In the genomic region with DNA sequence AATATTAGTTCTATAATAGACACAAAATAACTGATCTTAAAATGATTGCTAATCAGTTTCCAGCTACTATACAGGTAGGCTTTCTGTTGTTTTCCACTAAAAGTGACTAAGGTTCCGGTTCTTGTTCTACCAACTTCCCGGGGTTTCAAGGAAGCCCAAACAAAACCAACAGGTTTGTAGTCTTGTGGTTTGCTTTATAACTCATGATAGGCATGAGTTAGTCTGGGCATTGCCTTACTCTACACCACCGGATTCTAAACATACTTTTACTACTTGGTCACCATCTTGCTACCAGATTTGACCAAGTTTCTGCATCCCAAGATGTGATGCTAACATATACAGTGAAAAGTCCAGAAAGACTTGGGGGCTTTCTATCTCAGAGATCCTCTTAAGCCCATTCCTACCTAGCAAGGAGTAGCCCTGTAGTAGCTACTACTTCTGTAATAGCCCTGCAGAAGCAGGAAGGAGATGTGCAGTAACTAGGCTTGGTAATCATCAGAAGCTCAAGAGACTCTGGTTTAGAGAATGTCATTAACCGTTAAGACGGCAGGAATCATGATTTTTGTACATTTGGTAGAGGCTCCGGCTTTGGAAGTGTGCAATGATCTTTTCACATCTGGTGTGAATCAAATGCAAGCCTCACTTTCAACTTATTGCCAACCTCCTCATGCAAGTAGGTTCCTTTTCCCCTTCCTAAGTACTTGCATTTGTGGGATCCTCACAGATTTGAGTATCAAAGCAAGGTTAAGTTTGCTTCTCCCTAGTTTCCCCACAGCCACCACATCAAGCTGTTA, we compare ENCODE assay signal across 8 cellular contexts. TPM values are rescaled to one million over a fixed set of nuclear protein-coding genes. Genes with fewer than 3 reads are reported as not detected.
A peak's percentile ranks its signal among the peaks of the same experiment; 100 is the strongest.
DNase-seq lines count a peak whose midpoint lies in the region; ATAC-seq, FAIRE-seq and TF ChIP-seq lines count a peak whose summit lies in the region.

No MANE protein-coding gene starts in this region.

- H3K4me3 Mint-ChIP-seq in activated T-cell treated with anti-CD3 and anti-CD28 coated beads, Interleukin-2, amount 50 U/mL, for 24 hours, result peak overlapping the region; percentile 87
- peak overlapping the region; percentile 96 for H3K4me3 Mint-ChIP-seq in activated naive CD8-positive, alpha-beta T cell treated with anti-CD3 and anti-CD28 coated beads for 36 hours

- H3K4me1 Mint-ChIP-seq in activated T-cell treated with anti-CD3 and anti-CD28 coated beads, Interleukin-2, amount 50 U/mL, for 24 hours (ENCODE audit: low read depth), result peaks cover 64% of the 10 kb centered on the region
- H3K4me1 Mint-ChIP-seq in activated naive CD8-positive, alpha-beta T cell treated with anti-CD3 and anti-CD28 coated beads for 36 hours, result peaks cover 55% of the 10 kb centered on the region

- H2AFZ ChIP-seq in keratinocyte (ENCODE audit: control insufficient read depth, low read length), result no peak overlapping the region

- peak overlapping the region; percentile 93 for H3K27ac Mint-ChIP-seq in activated T-cell treated with anti-CD3 and anti-CD28 coated beads, Interleukin-2, amount 50 U/mL, for 24 hours
- H3K27ac Mint-ChIP-seq in activated naive CD8-positive, alpha-beta T cell treated with anti-CD3 and anti-CD28 coated beads for 36 hours, result peak overlapping the region; percentile 91

- H3K4me3 ChIP-seq in keratinocyte (ENCODE audit: control insufficient read depth in 2 of 3, extremely low read depth in 1 of 3, insufficient read depth in 2 of 3, low read depth in 1 of 3, low read length in 3 of 3), result peak overlapping the region in 2 of 3 experiments; percentile 72 to 78
- peak overlapping the region; percentile 95 for H3K4me3 ChIP-seq in suprapubic skin

- ATAC-seq in HG03432 (IDR thresholded peaks at IDR 0.05; ENCODE audit: unreplicated experiment), result no peak

- H3K9ac ChIP-seq in keratinocyte (ENCODE audit: control insufficient read depth, extremely low read depth, insufficient read depth, low read length), result no peak overlapping the region

- H3K9me3 ChIP-seq in keratinocyte (ENCODE audit: control insufficient read depth, low read depth, low read length) (no peaks in the 10 kb centered on the region), suprapubic skin (no peaks in the 10 kb centered on the region)

- no peak for DNase-seq in activated T-cell treated with anti-CD3 and anti-CD28 coated beads, Interleukin-2, amount 50 U/mL, for 24 hours
- no peak for DNase-seq in activated T-cell treated with anti-CD3 and anti-CD28 coated beads, Interleukin-2, amount 50 U/mL, for 48 hours
- no peak for DNase-seq in activated naive CD8-positive, alpha-beta T cell treated with anti-CD3 and anti-CD28 coated beads for 36 hours
- no peak for DNase-seq in keratinocyte (ENCODE audit: low read depth, low spot score)
- no peak for DNase-seq in suprapubic skin (ENCODE audit: low spot score in 2 of 2)
- DNase-seq in SHP77 (lab: John Stamatoyannopoulos, UW), result no peak
- DNase-seq in NCI-H146 treated with DMSO at 0.1 percent for 48 hours (lab: John Stamatoyannopoulos, UW; ENCODE audit: unreplicated experiment), result no peak

- 41% methylated on average over 6 of the region's 6 CpGs for WGBS in suprapubic skin

- TF ChIP-seq EP300 in suprapubic skin (IDR thresholded peaks at IDR 0.05), result no peak

- peak overlapping the region; percentile 72 for H3K4me2 ChIP-seq in keratinocyte (ENCODE audit: control insufficient read depth, extremely low read depth, insufficient read depth, low read depth, low read length)

- no peaks in the 10 kb centered on the region for H3K27me3 Mint-ChIP-seq in activated T-cell treated with anti-CD3 and anti-CD28 coated beads, Interleukin-2, amount 50 U/mL, for 24 hours
- no peaks in the 10 kb centered on the region for H3K27me3 Mint-ChIP-seq in activated naive CD8-positive, alpha-beta T cell treated with anti-CD3 and anti-CD28 coated beads for 36 hours

- H3K9me3 Mint-ChIP-seq in activated T-cell treated with anti-CD3 and anti-CD28 coated beads, Interleukin-2, amount 50 U/mL, for 24 hours, result no peaks in the 10 kb centered on the region
- no peaks in the 10 kb centered on the region for H3K9me3 Mint-ChIP-seq in activated naive CD8-positive, alpha-beta T cell treated with anti-CD3 and anti-CD28 coated beads for 36 hours

- H4K20me1 ChIP-seq in keratinocyte (ENCODE audit: control insufficient read depth, extremely low read depth, insufficient read depth, low read length), result no peaks in the 10 kb centered on the region

- peaks cover 16% of the 10 kb centered on the region for H3K4me1 ChIP-seq in keratinocyte (ENCODE audit: control insufficient read depth, extremely low read depth, insufficient read depth, low read length)
- peaks cover 36% of the 10 kb centered on the region for H3K4me1 ChIP-seq in suprapubic skin

- H3K9me1 ChIP-seq in keratinocyte (ENCODE audit: control insufficient read depth, extremely low read depth, insufficient read depth, low read length), result no peaks in the 10 kb centered on the region

- H3K27me3 ChIP-seq in keratinocyte (ENCODE audit: control insufficient read depth, extremely low read depth, insufficient read depth, low read length) (no peaks in the 10 kb centered on the region), suprapubic skin (no peaks in the 10 kb centered on the region)

- TF ChIP-seq POLR2A in suprapubic skin (IDR thresholded peaks at IDR 0.05), result no peak

- H3K36me3 ChIP-seq in keratinocyte (ENCODE audit: control insufficient read depth in 2 of 2, extremely low read depth in 1 of 2, insufficient read depth in 2 of 2, low read length in 2 of 2) (no peaks in the 10 kb centered on the region), suprapubic skin (peaks cover 5% of the 10 kb centered on the region)

- peaks cover 18% of the 10 kb centered on the region for H3K36me3 Mint-ChIP-seq in activated T-cell treated with anti-CD3 and anti-CD28 coated beads, Interleukin-2, amount 50 U/mL, for 24 hours (ENCODE audit: low read depth)
- H3K36me3 Mint-ChIP-seq in activated naive CD8-positive, alpha-beta T cell treated with anti-CD3 and anti-CD28 coated beads for 36 hours, result peaks cover 9% of the 10 kb centered on the region

- no peaks in the 10 kb centered on the region for H3K79me2 ChIP-seq in keratinocyte (ENCODE audit: control insufficient read depth, insufficient read depth, low read length)

- dilution Hi-C loops in keratinocyte (cut with MboI; ENCODE audit: extremely low pct_ligation_motif_present, low sequenced_read_pairs), result no loop called here

- FAIRE-seq in keratinocyte (lab: Jason Lieb, UNC), result peak; percentile 26

- TF ChIP-seq CTCF in keratinocyte (optimal IDR thresholded peaks at IDR 0.05 in 1 of 3, IDR thresholded peaks at IDR 0.05 in 1 of 3, conservative IDR thresholded peaks at IDR 0.05 in 1 of 3; ENCODE audit: extremely low read depth in 1 of 3, insufficient read depth in 2 of 3, low read length in 3 of 3) (no peak), suprapubic skin (IDR thresholded peaks at IDR 0.05) (no peak)

- H3K27ac ChIP-seq in keratinocyte (ENCODE audit: control insufficient read depth, insufficient read depth, low read length), result no peak overlapping the region
- H3K27ac ChIP-seq in suprapubic skin, result peak overlapping the region; percentile 10

RNA-seq across cellular contexts. Expression of gene FAM117A, which starts 1.6 kb away (rescaled TPM):
- total RNA-seq in activated naive CD8-positive, alpha-beta T cell treated with anti-CD3 and anti-CD28 coated beads for 36 hours, result 10 to 100 TPM; 16.2 to 16.4 TPM
- polyA plus RNA-seq in keratinocyte, result 4.7 to 5.3 TPM (median 5.3 TPM) in 3 replicates
- 1.1 TPM for polyA plus RNA-seq in keratinocyte (2011; ENCODE audit: low read depth)
- 5.1 and 6.4 TPM in 2 replicates for polyA plus RNA-seq in keratinocyte (2011; cell fraction: cytosol; rRNA removed)
- 4.0 and 5.2 TPM in 2 replicates for polyA plus RNA-seq in keratinocyte (2011; cell fraction: nucleus; rRNA removed)
- 3.3 and 4.9 TPM in 2 replicates for polyA plus RNA-seq in keratinocyte (2012; ENCODE audit: low replicate concordance)
- polyA minus RNA-seq in keratinocyte, result 3.2 to 11.7 TPM (median 4.5 TPM) in 3 replicates
- polyA minus RNA-seq in keratinocyte (2011; cell fraction: cytosol; rRNA and poly(A)+ RNA removed), result 11.3 TPM
- polyA minus RNA-seq in keratinocyte (2011; cell fraction: nucleus; rRNA and poly(A)+ RNA removed), result 1.8 and 3.5 TPM in 2 replicates
- total RNA-seq in suprapubic skin, result 10 to 100 TPM; 24.2 to 47.3 (median 28.7) TPM

RNA-seq across cellular contexts. Expression of gene KAT7, which starts 26.1 kb away (rescaled TPM):
- total RNA-seq in activated naive CD8-positive, alpha-beta T cell treated with anti-CD3 and anti-CD28 coated beads for 36 hours, result 10 to 100 TPM; 65.9 to 67.2 TPM
- 8.0 to 22.8 TPM (median 19.7 TPM) in 3 replicates for polyA plus RNA-seq in keratinocyte
- polyA plus RNA-seq in keratinocyte (2011; ENCODE audit: low read depth), result 13.6 TPM
- 12.8 and 16.6 TPM in 2 replicates for polyA plus RNA-seq in keratinocyte (2011; cell fraction: cytosol; rRNA removed)
- polyA plus RNA-seq in keratinocyte (2011; cell fraction: nucleus; rRNA removed), result 22.5 and 24.3 TPM in 2 replicates
- polyA plus RNA-seq in keratinocyte (2012; ENCODE audit: low replicate concordance), result 11.0 and 16.1 TPM in 2 replicates
- 18.9 to 36.9 TPM (median 26.3 TPM) in 3 replicates for polyA minus RNA-seq in keratinocyte
- polyA minus RNA-seq in keratinocyte (2011; cell fraction: cytosol; rRNA and poly(A)+ RNA removed), result 14.0 TPM
- polyA minus RNA-seq in keratinocyte (2011; cell fraction: nucleus; rRNA and poly(A)+ RNA removed), result 15.1 and 31.8 TPM in 2 replicates
- 10 to 100 TPM; 37.1 to 71.4 (median 52.2) TPM for total RNA-seq in suprapubic skin

RNA-seq across cellular contexts. Expression of gene SLC35B1, which starts 54.6 kb away (rescaled TPM):
- 10 to 100 TPM; 58.6 to 63.8 TPM for total RNA-seq in activated naive CD8-positive, alpha-beta T cell treated with anti-CD3 and anti-CD28 coated beads for 36 hours
- 65.7 to 72.3 TPM (median 71.6 TPM) in 3 replicates for polyA plus RNA-seq in keratinocyte
- polyA plus RNA-seq in keratinocyte (2011; ENCODE audit: low read depth), result 6.7 TPM
- polyA plus RNA-seq in keratinocyte (2011; cell fraction: cytosol; rRNA removed), result 56.6 and 72.4 TPM in 2 replicates
- polyA plus RNA-seq in keratinocyte (2011; cell fraction: nucleus; rRNA removed), result 41.1 and 46.3 TPM in 2 replicates
- polyA plus RNA-seq in keratinocyte (2012; ENCODE audit: low replicate concordance), result 36.2 and 52.9 TPM in 2 replicates
- polyA minus RNA-seq in keratinocyte, result 53.5 to 89.3 TPM (median 65.9 TPM) in 3 replicates
- polyA minus RNA-seq in keratinocyte (2011; cell fraction: cytosol; rRNA and poly(A)+ RNA removed), result 55.4 TPM
- polyA minus RNA-seq in keratinocyte (2011; cell fraction: nucleus; rRNA and poly(A)+ RNA removed), result 13.2 and 24.7 TPM in 2 replicates
- 10 to 100 TPM; 28.8 to 42.9 (median 37.6) TPM for total RNA-seq in suprapubic skin
